Comparison of ENCODE assay signal across 24 cellular contexts in genomic region chr7:125644113-125644512, GRCh38.
DNase-seq lines count a peak whose midpoint lies in the region.
"Had no signal": no experiment of that assay in that cellular context is flagged by ENCODE, and none has a peak within 500 bp of the region (broad histone marks: within the 10 kb centered on the region; RNA-seq: fewer than 3 reads in every experiment).

No MANE protein-coding gene starts in this region.

- peaks cover 6% of the 10 kb centered on the region for H3K9me3 Mint-ChIP-seq in activated naive CD8-positive, alpha-beta T cell treated with anti-CD3 and anti-CD28 coated beads for 36 hours

- no peaks in the 10 kb centered on the region for H3K27me3 Mint-ChIP-seq in activated naive CD8-positive, alpha-beta T cell treated with anti-CD3 and anti-CD28 coated beads for 36 hours
- H3K27me3 Mint-ChIP-seq: T-helper 17 cell had no signal

- H3K27ac Mint-ChIP-seq in activated naive CD8-positive, alpha-beta T cell treated with anti-CD3 and anti-CD28 coated beads for 36 hours = no peak overlapping the region
- H3K27ac Mint-ChIP-seq: brain, T-helper 17 cell had no signal

- no peak overlapping the region for H3K4me3 Mint-ChIP-seq in activated naive CD8-positive, alpha-beta T cell treated with anti-CD3 and anti-CD28 coated beads for 36 hours
- H3K4me3 Mint-ChIP-seq: brain, T-helper 17 cell had no signal

- in situ Hi-C loops in KBM-7 (cut with MboI; ENCODE audit: low pct_unique_long_range_greater_than_20kb, low sequenced_read_pairs) = no loop called here

- peak; percentile 28 to 70 for DNase-seq in NCI-H524 (lab: John Stamatoyannopoulos, UW)
- DNase-seq in NCI-H524 treated with DMSO at 0.1 percent for 48 hours (lab: John Stamatoyannopoulos, UW) = no peak
- DNase-seq in KBM-7 = peak; percentile 32
- peak; percentile 10 for DNase-seq in SHP77 treated with DMSO at 0.1 percent for 48 hours (lab: John Stamatoyannopoulos, UW)
- DNase-seq in kidney tubule cell (ENCODE audit: low spot score) = peak; percentile 44
- DNase-seq in activated naive CD8-positive, alpha-beta T cell treated with anti-CD3 and anti-CD28 coated beads for 36 hours = no peak
- DNase-seq in amniotic stem cell (lab: John Stamatoyannopoulos, UW) = no peak
- DNase-seq: activated CD4-positive, alpha-beta T cell treated with anti-CD3 and anti-CD28 coated beads, Interleukin-2, amount 50 U/mL, for 48 hours; activated CD4-positive, CD25-positive, alpha-beta regulatory T cell treated with anti-CD3 and anti-CD28 coated beads, Interleukin-2, amount 50 U/mL, for 72 hours; activated naive CD4-positive, alpha-beta T cell treated with Interleukin-2 at 50 U/mL for 16 hours; adrenal gland; C1 segment of cervical spinal cord; cerebellar nuclear complex; COR-L47; foreskin fibroblast; GOT3; left ventricle myocardium superior; mesendoderm; NCI-H2107; NCI-H526 treated with DMSO at 0.1 percent for 48 hours; RPMI8226; stimulated activated CD4-positive, alpha-beta T cell treated with anti-CD3 and anti-CD28 coated beads, Interleukin-4, amount 100 ng/mL, for 24 hours; T-helper 17 cell had no signal

- no peaks in the 10 kb centered on the region for H3K4me1 Mint-ChIP-seq in activated naive CD8-positive, alpha-beta T cell treated with anti-CD3 and anti-CD28 coated beads for 36 hours
- H3K4me1 Mint-ChIP-seq: brain, T-helper 17 cell had no signal

- H3K36me3 Mint-ChIP-seq in activated naive CD8-positive, alpha-beta T cell treated with anti-CD3 and anti-CD28 coated beads for 36 hours = no peaks in the 10 kb centered on the region
- H3K36me3 Mint-ChIP-seq: brain had no signal

Comparison
In these comparisons a context has a peak if more than half of its experiments do, and no peak if none do; other contexts are left out.
1. DNase-seq: peak in NCI-H524 (2 of 2), KBM-7 (single experiment), SHP77 treated with DMSO at 0.1 percent for 48 hours (single experiment) and kidney tubule cell (single experiment); none in NCI-H524 treated with DMSO at 0.1 percent for 48 hours (single experiment), activated naive CD8-positive, alpha-beta T cell treated with anti-CD3 and anti-CD28 coated beads for 36 hours (single experiment) and amniotic stem cell (single experiment).